Comparison of ENCODE assay signal across 1 cellular context in genomic region chr6:89369009-89369408, GRCh38.
TF ChIP-seq lines count a peak whose summit lies in the region.

No MANE protein-coding gene starts in this region.

TF ChIP-seq in SK-N-SH treated with all-trans-retinoic acid at 6 μM for 48 hours, 23 proteins besides CTCF, POLR2A, EP300 and RAD21 (continued from another document):
- TF ChIP-seq PATZ1 (CRISPR knock-in tag; IDR thresholded peaks at IDR 0.05; ENCODE audit: borderline replicate concordance) (no peak), ISL1 (CRISPR knock-in tag; IDR thresholded peaks at IDR 0.05) (no peak), ZC3H10 (CRISPR knock-in tag; IDR thresholded peaks at IDR 0.05) (no peak), ZNF565 (CRISPR knock-in tag; conservative IDR thresholded peaks at IDR 0.05; ENCODE audit: low read depth) (no peak), PPARA (CRISPR knock-in tag; IDR thresholded peaks at IDR 0.05; ENCODE audit: borderline replicate concordance) (no peak), OSR1 (CRISPR knock-in tag; IDR thresholded peaks at IDR 0.05) (no peak), TOX (CRISPR knock-in tag; IDR thresholded peaks at IDR 0.05; ENCODE audit: borderline replicate concordance) (no peak)
